Comparison of ENCODE assay signal across 17 cellular contexts in the genomic region with DNA sequence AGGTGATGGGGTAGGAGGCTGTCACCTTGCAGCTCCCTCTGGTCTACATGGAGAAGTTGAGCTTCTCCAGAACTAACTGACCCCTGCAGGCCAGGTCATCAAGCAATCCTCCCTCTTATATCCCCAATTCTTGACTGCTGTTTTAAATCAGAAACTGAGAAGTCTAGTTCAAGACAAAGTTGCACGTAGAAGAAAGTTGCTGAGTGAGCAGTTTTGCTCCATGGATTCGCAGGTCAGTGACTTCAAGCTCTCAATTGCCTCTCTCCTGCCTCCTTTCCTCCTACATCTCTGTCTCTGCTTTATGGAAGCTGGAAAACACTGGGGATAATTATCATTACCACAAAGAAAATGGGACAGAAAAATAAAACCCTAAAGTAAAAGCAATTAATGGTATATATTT. TPM values are rescaled to one million over a fixed set of nuclear protein-coding genes. Genes with fewer than 3 reads are reported as not detected.
DNase-seq lines count a peak whose midpoint lies in the region; ATAC-seq and TF ChIP-seq lines count a peak whose summit lies in the region.
"Had no signal": no experiment of that assay in that cellular context is flagged by ENCODE, and none has a peak within 500 bp of the region (broad histone marks: within the 10 kb centered on the region; RNA-seq: fewer than 3 reads in every experiment).

No MANE protein-coding gene starts in this region.

- no peak overlapping the region for H3K4me2 ChIP-seq in mammary epithelial cell (ENCODE audit: insufficient read depth, low read depth, low read length)

- H3K9me3 Mint-ChIP-seq in MCF 10A (ENCODE audit: unreplicated experiment) (peaks cover 11% of the 10 kb centered on the region), T-cell (peaks cover 0 to 6% (median 4%) of the 10 kb centered on the region in 3 donors), HFFc6 (peaks cover 18% of the 10 kb centered on the region; the same call in 1 of the 2 replicates)
- peaks cover 0 to 5% of the 10 kb centered on the region in 2 donors for H3K9me3 Mint-ChIP-seq in stimulated activated naive B cell treated with anti-CD40 and anti-IgM and Interleukin-4, amounts not matched to agents 10 μg/mL and 1 μg/mL and 100 μg/mL, for 72 hours
- H3K9me3 Mint-ChIP-seq: CD8-positive, alpha-beta T cell had no signal

- H3K27me3 ChIP-seq in mammary epithelial cell (ENCODE audit: insufficient read depth, low read length): no peaks in the 10 kb centered on the region
- H3K27me3 ChIP-seq: BE2C had no signal

- H3K36me3 Mint-ChIP-seq in MCF 10A (ENCODE audit: insufficient read depth, unreplicated experiment) (no peaks in the 10 kb centered on the region), T-cell (peaks cover 3% of the 10 kb centered on the region), HFFc6 (ENCODE audit: low read depth) (no peaks in the 10 kb centered on the region)
- H3K36me3 Mint-ChIP-seq in stimulated activated naive B cell treated with anti-CD40 and anti-IgM and Interleukin-4, amounts not matched to agents 10 μg/mL and 1 μg/mL and 100 μg/mL, for 72 hours: peaks cover 3% of the 10 kb centered on the region in 2 donors
- H3K36me3 Mint-ChIP-seq: IgD-negative memory B cell had no signal

- no peak for TF ChIP-seq CTCF in MCF 10A (IDR thresholded peaks at IDR 0.05; ENCODE audit: unreplicated experiment)
- TF ChIP-seq CTCF in mammary epithelial cell (conservative IDR thresholded peaks at IDR 0.05 in 1 of 2, IDR thresholded peaks at IDR 0.05 in 1 of 2; ENCODE audit: extremely low read depth in 1 of 2, insufficient read depth in 1 of 2, low read depth in 1 of 2, low read length in 2 of 2): no peak
- no peak for TF ChIP-seq CTCF in HFFc6 (IDR thresholded peaks at IDR 0.05)

- BruUV-seq in MCF 10A (replicated peaks; lab: Mats Ljungman, UMichigan): no TSS peak
- no TSS peak for BruUV-seq in mammary epithelial cell (replicated peaks; lab: Mats Ljungman, UMichigan)

- H3K4me1 ChIP-seq in mammary epithelial cell (ENCODE audit: insufficient read depth, low read length): peaks cover 11% of the 10 kb centered on the region
- H3K4me1 ChIP-seq: BE2C had no signal

- H3K4me1 Mint-ChIP-seq in MCF 10A (ENCODE audit: insufficient read depth, unreplicated experiment): peaks cover 8% of the 10 kb centered on the region
- H3K4me1 Mint-ChIP-seq in T-cell: peaks cover 44 to 55% (median 50%) of the 10 kb centered on the region in 3 donors
- peaks cover 4 to 7% of the 10 kb centered on the region in 2 donors for H3K4me1 Mint-ChIP-seq in stimulated activated naive B cell treated with anti-CD40 and anti-IgM and Interleukin-4, amounts not matched to agents 10 μg/mL and 1 μg/mL and 100 μg/mL, for 72 hours
- H3K4me1 Mint-ChIP-seq in HFFc6 (ENCODE audit: low read depth): no peaks in the 10 kb centered on the region

- no peaks in the 10 kb centered on the region for H3K79me2 ChIP-seq in mammary epithelial cell (ENCODE audit: insufficient read depth, low read length)

- no peaks in the 10 kb centered on the region for H4K20me1 ChIP-seq in mammary epithelial cell (ENCODE audit: insufficient read depth, low read length)

- no peak overlapping the region for H3K9ac ChIP-seq in mammary epithelial cell (ENCODE audit: insufficient read depth, low read length)

- dilution Hi-C loops in mammary epithelial cell (cut with HindIII; ENCODE audit: low sequenced_read_pairs): no loop called here

- H3K27ac ChIP-seq in mammary epithelial cell (ENCODE audit: insufficient read depth, low read depth, low read length): no peak overlapping the region
- H3K27ac ChIP-seq: C4-2B had no signal

- no peak for DNase-seq in MCF 10A (ENCODE audit: unreplicated experiment)
- DNase-seq in mammary epithelial cell: no peak
- DNase-seq in T-cell: no peak
- peak; percentile 44 for DNase-seq in left kidney (ENCODE audit: low read depth, low spot score)
- no peak for DNase-seq in stimulated activated naive B cell treated with anti-CD40 and anti-IgM and Interleukin-4, amounts not matched to agents 10 μg/mL and 1 μg/mL and 100 μg/mL, for 72 hours
- DNase-seq in HFFc6: no peak
- no peak for DNase-seq in activated naive CD4-positive, alpha-beta T cell treated with anti-CD3 and anti-CD28 coated beads, Interleukin-2, amount 50 U/mL, for 16 hours
- DNase-seq in NCI-H526 treated with DMSO at 0.1 percent for 48 hours (lab: John Stamatoyannopoulos, UW): no peak
- DNase-seq: BE2C; CD8-positive, alpha-beta T cell; COR-L47; DND-41; GDM1; HCEC 1CT had no signal

- in situ Hi-C loops in mammary epithelial cell (cut with MboI; ENCODE audit: low sequenced_read_pairs in 2 of 2): no loop called here

- H3K27me3 Mint-ChIP-seq in MCF 10A (ENCODE audit: insufficient read depth, unreplicated experiment) (no peaks in the 10 kb centered on the region), T-cell (no peaks in the 10 kb centered on the region), HFFc6 (ENCODE audit: insufficient read depth) (no peaks in the 10 kb centered on the region)
- peaks cover 0 to 4% of the 10 kb centered on the region in 2 donors for H3K27me3 Mint-ChIP-seq in stimulated activated naive B cell treated with anti-CD40 and anti-IgM and Interleukin-4, amounts not matched to agents 10 μg/mL and 1 μg/mL and 100 μg/mL, for 72 hours
- H3K27me3 Mint-ChIP-seq: IgD-negative memory B cell had no signal

- WGBS in mammary epithelial cell (ENCODE audit: low coverage, missing lambda C conversion rate): 100% methylated on average over 2 of the region's 2 CpGs

- peak overlapping the region; percentile 66 for H3K27ac Mint-ChIP-seq in MCF 10A (ENCODE audit: low read depth, unreplicated experiment)
- peak overlapping the region; percentile 33 to 41 for H3K27ac Mint-ChIP-seq in T-cell
- H3K27ac Mint-ChIP-seq in stimulated activated naive B cell treated with anti-CD40 and anti-IgM and Interleukin-4, amounts not matched to agents 10 μg/mL and 1 μg/mL and 100 μg/mL, for 72 hours: peak overlapping the region; percentile 34
- H3K27ac Mint-ChIP-seq in HFFc6: no peak overlapping the region
- H3K27ac Mint-ChIP-seq: CD8-positive, alpha-beta T cell; IgD-negative memory B cell had no signal

- no peaks in the 10 kb centered on the region for H3K36me3 ChIP-seq in mammary epithelial cell (ENCODE audit: insufficient read depth, low read length)
- H3K36me3 ChIP-seq: BE2C had no signal

- no peaks in the 10 kb centered on the region for H3K9me3 ChIP-seq in mammary epithelial cell (replicated peaks; ENCODE audit: insufficient read depth, low read length)
- H3K9me3 ChIP-seq: BE2C had no signal

- CTCF ChIA-PET in MCF 10A (lab: Yijun Ruan, JAX) (interaction anchor here (0.7 kb wide), 1 partner anchor 19 kb away, joined by 3 read pairs; no protein-coding TSS in a partner anchor), mammary epithelial cell (lab: Charles Lee; ENCODE audit: low non-redundant PET) (no interaction called here), T-cell (lab: Charles Lee) (interaction anchor here in 1 of 2 donors (0.6 to 0.7 kb wide), 2 partner anchors 28 to 640 kb away, joined by 3 read pairs; no protein-coding TSS in a partner anchor)

- no peak overlapping the region for H3K4me3 Mint-ChIP-seq in MCF 10A (ENCODE audit: unreplicated experiment)
- H3K4me3 Mint-ChIP-seq in T-cell: no peak overlapping the region
- no peak overlapping the region for H3K4me3 Mint-ChIP-seq in stimulated activated naive B cell treated with anti-CD40 and anti-IgM and Interleukin-4, amounts not matched to agents 10 μg/mL and 1 μg/mL and 100 μg/mL, for 72 hours
- no peak overlapping the region for H3K4me3 Mint-ChIP-seq in HFFc6
- H3K4me3 Mint-ChIP-seq: CD8-positive, alpha-beta T cell; IgD-negative memory B cell had no signal

- POLR2A ChIA-PET in MCF 10A (lab: Yijun Ruan, JAX): interaction anchor here (0.6 kb wide), 1 partner anchor 504 kb away, joined by 3 read pairs; no protein-coding TSS in a partner anchor
- POLR2A ChIA-PET in T-cell (lab: Charles Lee): interaction anchor here in 1 of 2 donors (0.6 kb wide), 1 partner anchor 10 kb away, joined by 3 read pairs; no protein-coding TSS in a partner anchor

- H3K4me3 ChIP-seq in mammary epithelial cell (replicated peaks in 1 of 3; ENCODE audit: insufficient read depth in 1 of 3, low read depth in 2 of 3, low read length in 3 of 3): no peak overlapping the region

- no peak for ATAC-seq in T-cell (replicated peaks in 1 of 4)
- no peak for ATAC-seq in stimulated activated naive B cell treated with anti-CD40 and anti-IgM and Interleukin-4, amounts not matched to agents 10 μg/mL and 1 μg/mL and 100 μg/mL, for 72 hours (replicated peaks)
- ATAC-seq: CD8-positive, alpha-beta T cell had no signal

- no peak overlapping the region for H2AFZ ChIP-seq in mammary epithelial cell (ENCODE audit: low read depth, low read length)

- intact Hi-C loops in MCF 10A (cut with micrococcal nuclease) (no loop called here), mammary epithelial cell (cut with micrococcal nuclease) (no loop called here)

RNA-seq across cellular contexts. Expression of a gene that starts 32.8 kb away (rescaled TPM):
- total RNA-seq in MCF 10A (2022) (not detected in 2 replicates), mammary epithelial cell (not detected), T-cell (100 to 1,000 TPM in 4 of 5 donors, 10 to 100 TPM in 1; 46.8 to 165 (median 116) TPM)
- polyA plus RNA-seq in mammary epithelial cell: not detected
- not detected for polyA minus RNA-seq in mammary epithelial cell
- total RNA-seq in HFFc6 (2021; fragmentation: NEBNext Ultra II Directional; extraction: Animal tissue kit (Norgen Biotek cat#: 25700)): under 1 TPM in 2 of 6 experiments, not detected in 4; 0.10 to 0.34 TPM
- polyA plus RNA-seq: AG04450 had no signal

RNA-seq across cellular contexts. Expression of a gene that starts 58.4 kb away (rescaled TPM):
- total RNA-seq in MCF 10A (2022) (not detected in 2 replicates), mammary epithelial cell (1 to 10 TPM; 3.7 to 7.0 TPM), T-cell (under 1 TPM in 4 of 5 donors, not detected in 1; 0.13 to 0.83 (median 0.18) TPM)
- polyA plus RNA-seq in mammary epithelial cell: 4.6 TPM
- 9.5 TPM for polyA minus RNA-seq in mammary epithelial cell
- total RNA-seq in HFFc6 (2021; fragmentation: NEBNext Ultra II Directional; extraction: Animal tissue kit (Norgen Biotek cat#: 25700)): not detected
- polyA plus RNA-seq: AG04450, IgD-negative memory B cell had no signal

Comparison
In these comparisons a context has a peak if more than half of its experiments do, and no peak if none do; other contexts are left out.
1. RNA of a gene that starts 32.8 kb away (total RNA-seq): 46.8 to 165 TPM in T-cell; 0.10 to 0.34 TPM in HFFc6, not detected in MCF 10A and not detected in mammary epithelial cell; every median in the first group is over 10 times any median in the second.